In genomic region chr14:65958664-65959562, GRCh38 we compare ENCODE assay signal across 8 cellular contexts.
A peak's percentile ranks its signal among the peaks of the same experiment; 100 is the strongest.
DNase-seq lines count a peak whose midpoint lies in the region; ATAC-seq and TF ChIP-seq lines count a peak whose summit lies in the region.

No MANE protein-coding gene starts in this region.

- H3K36me3 ChIP-seq in adrenal gland (replicated peaks in 1 of 2) (no peaks in the 10 kb centered on the region), tibial artery (no peaks in the 10 kb centered on the region)

- ATAC-seq in GM21367 (IDR thresholded peaks at IDR 0.05; ENCODE audit: unreplicated experiment): no peak

- peak; percentile 45 for DNase-seq in DMS153 treated with DMSO at 0.1 percent for 48 hours (lab: John Stamatoyannopoulos, UW; ENCODE audit: unreplicated experiment)
- DNase-seq in DMS153 (lab: John Stamatoyannopoulos, UW): no peak
- peak; percentile 39 for DNase-seq in H4 (ENCODE audit: low spot score)
- DNase-seq in NCI-H146 (lab: John Stamatoyannopoulos, UW): peak; percentile 14
- DNase-seq in adrenal gland: peak in 2 of 7 donors; percentile 2 to 10
- DNase-seq in iPS DF 4.7 (ENCODE audit: extremely low read depth, low spot score): peak; percentile 69
- DNase-seq in tibial artery: no peak

- intact Hi-C loops in adrenal gland (cut with DNase I): loop anchor here in 1 of 2 donors (5.0 kb wide), 2 partner anchors 547 to 797 kb away; partner anchors contain the start of gene FUT8
- intact Hi-C loops in tibial artery (cut with DNase I; ENCODE audit: low total_unique reads): no loop called here

- H3K27me3 ChIP-seq in adrenal gland (no peaks in the 10 kb centered on the region), tibial artery (no peaks in the 10 kb centered on the region)

- 53 to 64% (median 58%) methylated on average over 13 of the region's 13 CpGs for WGBS in adrenal gland, 4 donors

- H3K9me3 ChIP-seq in adrenal gland (replicated peaks in 1 of 3): no peaks in the 10 kb centered on the region
- H3K9me3 ChIP-seq in tibial artery: no peaks in the 10 kb centered on the region

- H3K4me1 ChIP-seq in adrenal gland (replicated peaks in 1 of 2) (no peaks in the 10 kb centered on the region), tibial artery (no peaks in the 10 kb centered on the region)

- H3K27ac ChIP-seq in adrenal gland (no peak overlapping the region), tibial artery (no peak overlapping the region)

- H3K4me3 ChIP-seq in adrenal gland (no peak overlapping the region), tibial artery (no peak overlapping the region)

- peak; percentile 33 to 63 (median 46) for TF ChIP-seq CTCF in adrenal gland (IDR thresholded peaks at IDR 0.05)
- TF ChIP-seq CTCF in tibial artery (IDR thresholded peaks at IDR 0.05): peak; percentile 32 to 38

- no peak for TF ChIP-seq POLR2A in adrenal gland (IDR thresholded peaks at IDR 0.05)

Comparison
In these comparisons a context has a peak if more than half of its experiments do, and no peak if none do; other contexts are left out.
1. DNase-seq: peak in DMS153 treated with DMSO at 0.1 percent for 48 hours (single experiment), H4 (single experiment), NCI-H146 (single experiment) and iPS DF 4.7 (single experiment); none in DMS153 (single experiment) and tibial artery (0 of 2).